In the genomic region with DNA sequence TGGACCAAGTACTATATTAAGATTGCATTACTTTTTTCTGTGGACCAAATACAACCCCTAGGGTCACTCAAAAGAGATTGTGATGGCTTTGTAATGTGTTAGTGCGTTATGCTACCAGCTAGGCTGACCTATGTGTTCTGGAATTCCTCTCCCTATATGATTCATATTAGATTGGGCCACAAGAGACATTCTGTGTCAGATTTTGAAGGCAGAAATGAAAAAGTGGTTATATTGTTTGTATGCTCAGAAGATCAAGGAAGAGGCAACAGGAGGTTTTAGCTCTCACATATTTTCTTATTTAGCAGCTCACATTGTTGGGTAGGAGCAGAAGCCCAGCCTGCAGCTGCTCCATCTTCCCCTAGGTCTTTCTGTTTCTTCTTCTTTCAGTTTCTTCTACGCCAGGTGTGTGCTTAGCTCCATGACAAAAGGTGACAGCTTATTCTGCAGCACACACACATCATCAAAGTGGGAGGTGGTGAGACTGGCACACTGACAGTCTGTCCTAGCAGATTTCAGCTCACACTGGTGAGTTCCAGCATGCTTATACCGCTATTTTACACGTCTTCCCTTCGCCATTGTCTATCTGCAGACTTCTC, we compare ENCODE assay signal across 15 cellular contexts.
DNase-seq lines count a peak whose midpoint lies in the region; ATAC-seq and TF ChIP-seq lines count a peak whose summit lies in the region.
"Had no signal": no experiment of that assay in that cellular context is flagged by ENCODE, and none has a peak within 500 bp of the region (broad histone marks: within the 10 kb centered on the region; RNA-seq: fewer than 3 reads in every experiment).

No MANE protein-coding gene starts in this region.

- H3K4me1 Mint-ChIP-seq in CD14-positive monocyte = no peaks in the 10 kb centered on the region
- H3K4me1 Mint-ChIP-seq: activated CD4-positive, alpha-beta T cell treated with anti-CD3 and anti-CD28 coated beads for 36 hours; T-cell had no signal

- no peak overlapping the region for H3K9ac ChIP-seq in smooth muscle cell (ENCODE audit: low read depth)
- H3K9ac ChIP-seq: KMS-11 had no signal

- TF ChIP-seq CTCF in epithelial cell of esophagus (IDR thresholded peaks at IDR 0.05; ENCODE audit: insufficient read depth, low read depth, low read length, missing control alignments) (no peak), smooth muscle cell (IDR thresholded peaks at IDR 0.05; ENCODE audit: borderline replicate concordance, insufficient read depth, poor library complexity, severe bottlenecking) (no peak), CD14-positive monocyte (IDR thresholded peaks at IDR 0.05) (no peak)

- intact Hi-C loops in CD14-positive monocyte (cut with micrococcal nuclease) = no loop called here

- H3K36me3 ChIP-seq in smooth muscle cell (ENCODE audit: low read depth) = no peaks in the 10 kb centered on the region
- H3K36me3 ChIP-seq: lower lobe of right lung, suprapubic skin had no signal

- H2AFZ ChIP-seq in smooth muscle cell (ENCODE audit: low read depth) = peak overlapping the region; percentile 20

- H3K9me3 ChIP-seq in smooth muscle cell (replicated peaks; ENCODE audit: low read depth) = no peaks in the 10 kb centered on the region
- H3K9me3 ChIP-seq: lower lobe of right lung, suprapubic skin had no signal

- ATAC-seq in GM18517 (IDR thresholded peaks at IDR 0.05; ENCODE audit: unreplicated experiment) (peak; percentile 50), GM19452 (IDR thresholded peaks at IDR 0.05; ENCODE audit: unreplicated experiment) (no peak)
- ATAC-seq: activated CD4-positive, alpha-beta T cell treated with anti-CD3 and anti-CD28 coated beads for 36 hours; lower lobe of right lung; T-cell had no signal

- no peaks in the 10 kb centered on the region for H3K36me3 Mint-ChIP-seq in CD14-positive monocyte
- H3K36me3 Mint-ChIP-seq: T-cell had no signal

- DNase-seq in NCI-H774 (lab: John Stamatoyannopoulos, UW) (peak; percentile 7), epithelial cell of esophagus (ENCODE audit: low read depth) (peak; percentile 61), smooth muscle cell (lab: John Stamatoyannopoulos, UW; ENCODE audit: unreplicated experiment) (no peak), CD14-positive monocyte (ENCODE audit: low spot score) (no peak)
- DNase-seq in activated CD4-positive, CD25-positive, alpha-beta regulatory T cell treated with anti-CD3 and anti-CD28 coated beads, Interleukin-2, amount 50 U/mL, for 72 hours = no peak
- DNase-seq in activated CD8-positive, alpha-beta memory T cell treated with anti-CD3 and anti-CD28 coated beads for 24 hours = no peak
- DNase-seq: activated CD4-positive, alpha-beta T cell treated with anti-CD3 and anti-CD28 coated beads for 36 hours; activated T-cell treated with anti-CD3 and anti-CD28 coated beads, Interleukin-2, amount 50 U/mL, for 48 hours; COR-L47; lower lobe of right lung had no signal

- H3K4me2 ChIP-seq in smooth muscle cell = peak overlapping the region; percentile 1
- H3K4me2 ChIP-seq: KMS-11 had no signal

- no peaks in the 10 kb centered on the region for H3K4me1 ChIP-seq in smooth muscle cell (ENCODE audit: low read depth)
- H3K4me1 ChIP-seq: lower lobe of right lung, suprapubic skin had no signal

- H3K4me3 ChIP-seq in epithelial cell of esophagus (ENCODE audit: low read length) = no peak overlapping the region
- H3K4me3 ChIP-seq in smooth muscle cell = no peak overlapping the region
- H3K4me3 ChIP-seq: lower lobe of right lung, suprapubic skin had no signal

- no peaks in the 10 kb centered on the region for H3K27me3 ChIP-seq in smooth muscle cell (ENCODE audit: low read depth)
- H3K27me3 ChIP-seq: suprapubic skin had no signal

- H3K27me3 Mint-ChIP-seq in CD14-positive monocyte (ENCODE audit: low read depth in 3 of 3) = peaks cover 0 to 4% (median 0%) of the 10 kb centered on the region in 3 donors

- no peak overlapping the region for H3K27ac ChIP-seq in smooth muscle cell (ENCODE audit: low read depth)
- H3K27ac ChIP-seq: KMS-11, lower lobe of right lung, suprapubic skin had no signal

- H3K79me2 ChIP-seq in smooth muscle cell (ENCODE audit: low read depth) = no peaks in the 10 kb centered on the region

- peaks cover 0 to 3% (median 2%) of the 10 kb centered on the region in 7 donors for H3K9me3 Mint-ChIP-seq in CD14-positive monocyte
- H3K9me3 Mint-ChIP-seq: T-cell had no signal

- H4K20me1 ChIP-seq in smooth muscle cell (ENCODE audit: low read depth) = no peaks in the 10 kb centered on the region

- H3K4me3 Mint-ChIP-seq in CD14-positive monocyte = no peak overlapping the region
- H3K4me3 Mint-ChIP-seq: activated CD4-positive, alpha-beta T cell treated with anti-CD3 and anti-CD28 coated beads for 36 hours; T-cell had no signal

- H3F3A ChIP-seq in smooth muscle cell (ENCODE audit: low read depth) = no peaks in the 10 kb centered on the region

- WGBS in smooth muscle cell (ENCODE audit: low lambda C conversion rate) = 86% methylated on average over 5 of the region's 5 CpGs

- H3K27ac Mint-ChIP-seq in CD14-positive monocyte = no peak overlapping the region
- H3K27ac Mint-ChIP-seq: activated CD4-positive, alpha-beta T cell treated with anti-CD3 and anti-CD28 coated beads for 36 hours; T-cell had no signal

Comparison
In these comparisons a context has a peak if more than half of its experiments do, and no peak if none do; other contexts are left out.
1. DNase-seq: peak in NCI-H774 (single experiment) and epithelial cell of esophagus (single experiment); none in smooth muscle cell (single experiment), CD14-positive monocyte (single experiment), activated CD4-positive, CD25-positive, alpha-beta regulatory T cell treated with anti-CD3 and anti-CD28 coated beads, Interleukin-2, amount 50 U/mL, for 72 hours (single experiment) and activated CD8-positive, alpha-beta memory T cell treated with anti-CD3 and anti-CD28 coated beads for 24 hours (single experiment).